Comparison of ENCODE assay signal across 8 cellular contexts in the genomic region with DNA sequence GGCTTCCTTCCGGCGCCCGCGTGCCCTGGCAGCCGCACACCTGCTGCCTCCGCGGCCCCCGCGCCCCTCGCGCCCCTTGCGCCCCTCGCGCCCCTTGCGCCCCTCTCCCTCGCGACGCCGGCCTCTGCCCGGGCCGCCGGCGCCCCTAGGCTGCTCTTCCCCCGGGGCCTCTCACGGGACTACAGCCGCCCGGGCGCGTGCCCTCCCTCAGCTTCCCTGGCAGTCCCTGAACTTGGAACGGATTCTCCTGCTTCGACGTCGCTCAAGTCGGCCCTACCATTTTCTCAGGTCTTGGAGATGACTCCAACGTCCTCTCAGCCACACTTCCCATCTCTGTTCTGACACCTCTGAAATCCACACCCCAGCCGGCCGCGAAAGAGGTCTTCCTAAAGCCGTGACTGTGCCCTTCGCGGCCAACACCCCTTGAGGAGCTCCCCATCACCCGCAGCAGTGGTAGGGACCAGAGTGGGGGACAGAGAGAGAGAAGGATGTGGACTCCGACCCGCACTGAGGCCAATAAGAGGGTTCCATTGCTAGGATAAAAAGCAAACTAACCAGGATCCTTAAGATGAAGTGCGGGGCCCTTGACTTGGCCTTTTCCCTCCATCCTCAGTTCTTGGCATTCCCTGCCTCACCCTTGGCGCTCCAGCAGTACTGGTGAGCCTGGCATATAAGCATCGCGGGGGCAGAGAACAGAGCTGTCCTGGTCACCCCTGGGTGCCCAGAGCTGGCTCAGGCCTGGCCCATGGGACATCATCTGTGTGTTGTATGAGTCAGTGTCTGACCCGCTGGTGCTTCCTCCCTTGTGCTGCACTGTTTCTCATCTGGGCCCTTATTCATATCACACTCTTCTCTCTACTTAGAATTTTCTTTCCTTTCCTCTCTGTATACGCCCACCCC. TPM values are rescaled to one million over a fixed set of nuclear protein-coding genes. Genes with fewer than 3 reads are reported as not detected.
DNase-seq lines count a peak whose midpoint lies in the region; ATAC-seq and TF ChIP-seq lines count a peak whose summit lies in the region.

No MANE protein-coding gene starts in this region.

- H3K27ac Mint-ChIP-seq in activated naive CD8-positive, alpha-beta T cell, result peak overlapping the region; percentile 66

- H3K4me1 ChIP-seq in BLaER1, result peaks cover 36% of the 10 kb centered on the region

- H3K9me3 ChIP-seq in BLaER1, result no peaks in the 10 kb centered on the region

- H3K4me3 ChIP-seq in BLaER1, result peak overlapping the region; percentile 77

- H3K27me3 ChIP-seq in BLaER1, result peaks cover 15% of the 10 kb centered on the region

- H3K36me3 Mint-ChIP-seq in activated naive CD8-positive, alpha-beta T cell, result no peaks in the 10 kb centered on the region

- H3K27ac ChIP-seq in BLaER1, result no peak overlapping the region
- H3K27ac ChIP-seq in temporal lobe (ENCODE audit: low read depth, low read length), result peak overlapping the region; percentile 25

- peak overlapping the region; percentile 69 for H3K9ac ChIP-seq in BLaER1

- ATAC-seq in GM18873 (IDR thresholded peaks at IDR 0.05; ENCODE audit: low FRiP score, unreplicated experiment) (no peak), HG03045 (IDR thresholded peaks at IDR 0.05; ENCODE audit: unreplicated experiment) (no peak), HG03342 (IDR thresholded peaks at IDR 0.05; ENCODE audit: unreplicated experiment) (no peak)

- no peaks in the 10 kb centered on the region for H3K36me3 ChIP-seq in BLaER1

- CTCF ChIA-PET in HEK293T (lab: Yijun Ruan, JAX), result interaction anchor here (0.6 kb wide), 1 partner anchor 648 kb away, joined by 6 read pairs; no protein-coding TSS in a partner anchor

- POLR2A ChIA-PET in HEK293T (lab: Yijun Ruan, JAX), result interaction anchor here (0.8 to 1.6 kb wide), 3 partner anchors 19 to 225 kb away, joined by 3 to 6 read pairs (median 3); partner anchors contain the start of gene RPL12

- peak overlapping the region; percentile 99 for H3K4me2 ChIP-seq in BLaER1

- peaks cover 38% of the 10 kb centered on the region for H3K4me1 Mint-ChIP-seq in activated naive CD8-positive, alpha-beta T cell (ENCODE audit: low read depth)

- H3K27me3 Mint-ChIP-seq in activated naive CD8-positive, alpha-beta T cell, result peaks cover 6% of the 10 kb centered on the region

- peak overlapping the region; percentile 83 for H3K4me3 Mint-ChIP-seq in activated naive CD8-positive, alpha-beta T cell

- H4K20me1 ChIP-seq in BLaER1, result peaks cover 21% of the 10 kb centered on the region

- DNase-seq in HEK293T (ENCODE audit: extremely low spot score) (no peak), kidney glomerular epithelial cell (lab: John Stamatoyannopoulos, UW) (peak; percentile 3)

- no peaks in the 10 kb centered on the region for H3K9me3 Mint-ChIP-seq in activated naive CD8-positive, alpha-beta T cell (ENCODE audit: low read depth)

TF ChIP-seq in HEK293T, 16 proteins besides CTCF, POLR2A, EP300 and RAD21:
- TF ChIP-seq BHLHE40 (IDR thresholded peaks at IDR 0.05; ENCODE audit: borderline replicate concordance), result no peak
- peak; percentile 5; the same call in 1 of the 2 replicates for TF ChIP-seq L3MBTL2 (conservative IDR thresholded peaks at IDR 0.05)

RNA-seq across cellular contexts. Expression of gene GARNL3, which starts 38.6 kb away (rescaled TPM):
- total RNA-seq in temporal lobe, result 49.7 TPM
